Comparison of ENCODE assay signal across 13 cellular contexts in the genomic region with DNA sequence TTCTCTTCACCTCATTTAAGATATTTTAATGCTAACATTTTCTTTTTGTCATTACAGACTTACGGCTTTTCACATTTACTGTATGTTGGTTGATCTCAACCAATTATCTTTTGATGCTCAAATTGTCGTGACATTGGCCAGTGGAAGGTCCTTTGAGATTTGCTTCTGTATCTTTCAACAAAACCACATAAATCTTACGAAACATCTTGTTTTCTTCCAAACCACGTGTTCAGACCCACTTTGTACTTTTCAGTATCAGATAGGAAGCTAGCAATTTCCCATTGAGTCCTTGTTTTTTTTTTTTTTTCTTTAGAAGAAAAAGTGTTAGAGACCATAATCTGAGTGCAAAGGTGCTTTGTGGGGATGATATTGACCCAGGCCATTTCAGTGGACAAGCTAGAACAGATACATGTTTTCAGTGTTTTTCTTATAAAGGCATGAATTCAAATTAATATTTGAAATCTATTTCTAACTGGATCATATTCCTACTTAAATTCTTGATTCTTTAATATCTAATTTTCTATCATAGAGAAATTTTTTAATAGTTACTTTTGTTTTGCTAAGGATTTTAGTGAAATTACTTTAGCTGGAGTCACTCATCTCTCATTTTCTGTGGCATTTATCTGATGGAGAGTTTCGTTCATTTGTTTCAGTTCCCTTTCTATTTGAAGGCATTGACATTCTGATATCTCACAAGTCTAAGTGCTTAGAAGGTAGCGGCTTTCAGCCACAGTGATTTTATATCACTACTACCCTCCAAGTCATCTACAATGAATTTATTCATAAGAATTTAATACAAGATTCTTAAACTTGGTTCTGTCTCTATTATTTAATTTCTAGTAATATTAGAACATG. TPM values are rescaled to one million over a fixed set of nuclear protein-coding genes. Genes with fewer than 3 reads are reported as not detected.
DNase-seq lines count a peak whose midpoint lies in the region; ATAC-seq and TF ChIP-seq lines count a peak whose summit lies in the region.
"Had no signal": no experiment of that assay in that cellular context is flagged by ENCODE, and none has a peak within 500 bp of the region (broad histone marks: within the 10 kb centered on the region; RNA-seq: fewer than 3 reads in every experiment).

No MANE protein-coding gene starts in this region.

- H3K4me1 ChIP-seq in testis (no peaks in the 10 kb centered on the region), suprapubic skin (no peaks in the 10 kb centered on the region)

- H3K4me1 Mint-ChIP-seq in memory B cell, result peaks cover 30% of the 10 kb centered on the region
- H3K4me1 Mint-ChIP-seq: activated CD8-positive, alpha-beta memory T cell treated with anti-CD3 and anti-CD28 coated beads, Interleukin-2, amount 10 ng/mL, durations not matched to agents 7 days and 5 days; central memory CD8-positive, alpha-beta T cell had no signal

- DNase-seq in memory B cell (ENCODE audit: low spot score in 2 of 2) (peak in 1 of 2 donors; percentile 32), testis (no peak), suprapubic skin (ENCODE audit: low spot score in 2 of 2) (no peak)
- no peak for DNase-seq in stimulated activated CD8-positive, alpha-beta memory T cell treated with anti-CD3 and anti-CD28 coated beads, Interleukin-4, amount 100 ng/mL, for 48 hours
- no peak for DNase-seq in NK-92 treated with Interleukin-12 subunit alpha and Interleukin-12 subunit beta, amount 100 ng/mL, for 24 hours (lab: John Stamatoyannopoulos, UW)
- DNase-seq: activated CD8-positive, alpha-beta memory T cell treated with anti-CD3 and anti-CD28 coated beads, Interleukin-2, amount 10 ng/mL, durations not matched to agents 7 days and 5 days; glutamatergic neuron; NCI-H2081 had no signal

- H3K36me3 ChIP-seq in testis (ENCODE audit: low read depth, missing control alignments) (no peaks in the 10 kb centered on the region), suprapubic skin (no peaks in the 10 kb centered on the region)

- H3K27me3 Mint-ChIP-seq in memory B cell, result no peaks in the 10 kb centered on the region
- H3K27me3 Mint-ChIP-seq: activated CD8-positive, alpha-beta memory T cell treated with anti-CD3 and anti-CD28 coated beads, Interleukin-2, amount 10 ng/mL, durations not matched to agents 7 days and 5 days; central memory CD8-positive, alpha-beta T cell had no signal

- 85 to 87% methylated on average over 6 of the region's 6 CpGs for WGBS in testis, 2 donors
- 87% methylated on average over 6 of the region's 6 CpGs for WGBS in suprapubic skin

- no peaks in the 10 kb centered on the region for H3K27me3 ChIP-seq in testis
- no peaks in the 10 kb centered on the region for H3K27me3 ChIP-seq in suprapubic skin

- ATAC-seq in GM18909 (IDR thresholded peaks at IDR 0.05; ENCODE audit: poor library complexity, unreplicated experiment), result peak; percentile 97
- ATAC-seq in HG02610 (IDR thresholded peaks at IDR 0.05; ENCODE audit: unreplicated experiment), result peak; percentile 94
- peak; percentile 90 for ATAC-seq in HG03457 (IDR thresholded peaks at IDR 0.05; ENCODE audit: unreplicated experiment)
- ATAC-seq in memory B cell (ENCODE audit: low read depth), result peak; percentile 90
- ATAC-seq: activated CD8-positive, alpha-beta memory T cell treated with anti-CD3 and anti-CD28 coated beads, Interleukin-2, amount 10 ng/mL, durations not matched to agents 7 days and 5 days; sciatic nerve had no signal

- H3K9me3 ChIP-seq in testis (no peaks in the 10 kb centered on the region), suprapubic skin (no peaks in the 10 kb centered on the region)

- no peak for TF ChIP-seq EP300 in suprapubic skin (IDR thresholded peaks at IDR 0.05)

- peaks cover 28% of the 10 kb centered on the region for H3K36me3 Mint-ChIP-seq in memory B cell

- intact Hi-C loops in testis (cut with DNase I; ENCODE audit: low total_unique reads), result no loop called here

- H3K4me3 ChIP-seq in testis (no peak overlapping the region), suprapubic skin (no peak overlapping the region)

- H3K27ac ChIP-seq in testis (no peak overlapping the region), suprapubic skin (no peak overlapping the region)

- H3K9me3 Mint-ChIP-seq in memory B cell, result no peaks in the 10 kb centered on the region
- H3K9me3 Mint-ChIP-seq: central memory CD8-positive, alpha-beta T cell had no signal

- H3K27ac Mint-ChIP-seq in memory B cell, result peak overlapping the region; percentile 73
- H3K27ac Mint-ChIP-seq: activated CD8-positive, alpha-beta memory T cell treated with anti-CD3 and anti-CD28 coated beads, Interleukin-2, amount 10 ng/mL, durations not matched to agents 7 days and 5 days had no signal

- H3K4me3 Mint-ChIP-seq in memory B cell, result peak overlapping the region; percentile 64
- H3K4me3 Mint-ChIP-seq: activated CD8-positive, alpha-beta memory T cell treated with anti-CD3 and anti-CD28 coated beads, Interleukin-2, amount 10 ng/mL, durations not matched to agents 7 days and 5 days; central memory CD8-positive, alpha-beta T cell had no signal

- TF ChIP-seq CTCF in testis (IDR thresholded peaks at IDR 0.05) (no peak), suprapubic skin (IDR thresholded peaks at IDR 0.05) (no peak)

- TF ChIP-seq POLR2A in testis (IDR thresholded peaks at IDR 0.05) (no peak), suprapubic skin (IDR thresholded peaks at IDR 0.05) (no peak)

RNA-seq across cellular contexts. Expression of a gene that starts 26.7 kb away (rescaled TPM):
- total RNA-seq in testis, result 10 to 100 TPM in 1 of 2 donors, 1 to 10 TPM in 1; 6.8 to 10.2 TPM
- 8.6 TPM for polyA plus RNA-seq in testis (ENCODE audit: insufficient read depth, low read depth, low replicate concordance)
- 1 to 10 TPM; 4.4 to 8.7 (median 5.4) TPM for total RNA-seq in suprapubic skin
